In the genomic region with DNA sequence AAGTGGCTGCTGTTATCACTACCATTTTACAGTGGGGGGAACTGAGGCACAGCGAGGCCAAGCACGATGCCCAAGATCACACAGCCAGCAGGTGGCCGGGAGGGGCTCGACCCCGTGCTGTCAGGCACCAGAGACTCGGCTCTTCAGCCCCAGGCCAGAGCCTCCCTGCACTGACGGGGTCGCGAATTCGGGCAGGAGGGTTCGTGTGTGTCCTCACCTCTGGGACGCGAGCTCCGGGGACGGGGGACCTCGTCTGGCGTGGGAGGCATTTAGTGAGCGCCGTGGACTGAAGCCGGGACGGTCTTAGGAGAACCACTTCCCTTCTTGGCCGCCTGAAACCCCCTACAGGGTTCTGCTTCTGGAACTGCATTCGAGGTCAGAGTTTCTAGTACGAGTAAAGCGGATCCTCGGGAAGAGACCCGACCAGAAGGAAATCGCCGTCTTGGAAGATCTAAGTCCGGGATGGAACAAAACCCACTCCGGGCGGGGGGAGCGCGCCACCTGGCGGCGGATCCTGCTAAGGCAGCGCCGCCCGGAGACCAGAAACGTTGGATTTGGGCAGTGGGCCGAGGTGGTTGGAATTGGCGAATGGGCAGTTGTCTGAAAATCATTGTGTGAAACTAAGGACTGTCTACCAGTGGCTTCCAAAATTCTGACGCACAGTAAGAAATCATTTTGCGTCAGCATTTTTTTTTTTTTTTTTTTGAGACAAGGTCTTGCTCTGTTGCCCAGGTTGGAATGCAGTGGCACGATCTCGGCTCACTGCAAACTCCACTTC, we compare ENCODE assay signal across 8 cellular contexts. TPM values are rescaled to one million over a fixed set of nuclear protein-coding genes. Genes with fewer than 3 reads are reported as not detected.
DNase-seq lines count a peak whose midpoint lies in the region; ATAC-seq and TF ChIP-seq lines count a peak whose summit lies in the region.

No MANE protein-coding gene starts in this region.

- 0 out of 2 replicates have a peak, but pooled peaks cover 2% of the 10 kb centered on the region for H3K79me2 ChIP-seq in GM23338 (replicated peaks; ENCODE audit: insufficient read depth)

- H3K27me3 ChIP-seq in AG04450 (ENCODE audit: control insufficient read depth, insufficient read depth, low read length) (no peaks in the 10 kb centered on the region), GM23338 (ENCODE audit: insufficient read depth) (no peaks in the 10 kb centered on the region), lower lobe of right lung (ENCODE audit: low read depth) (no peaks in the 10 kb centered on the region)

- POLR2A ChIA-PET in AG04450 (lab: Yijun Ruan, JAX) = interaction anchor here (0.8 kb wide), 1 partner anchor 19 kb away, joined by 3 read pairs; no protein-coding TSS in a partner anchor
- POLR2A ChIA-PET in activated CD8-positive, alpha-beta T cell treated with anti-CD3 and anti-CD28 coated beads, Interleukin-2, amount 10 ng/mL, durations not matched to agents 7 days and 5 days (lab: Charles Lee) = no interaction called here

- H3K27ac Mint-ChIP-seq in GM23338 = peak overlapping the region; percentile 83
- no peak overlapping the region for H3K27ac Mint-ChIP-seq in activated CD8-positive, alpha-beta T cell treated with anti-CD3 and anti-CD28 coated beads, Interleukin-2, amount 10 ng/mL, durations not matched to agents 7 days and 5 days

- ATAC-seq in GM23338 (peak; percentile 68), lower lobe of right lung (peak; percentile 87 to 91), HG02571 (IDR thresholded peaks at IDR 0.05; ENCODE audit: unreplicated experiment) (no peak)
- peak; percentile 80 for ATAC-seq in activated CD8-positive, alpha-beta T cell treated with anti-CD3 and anti-CD28 coated beads, Interleukin-2, amount 10 ng/mL, durations not matched to agents 7 days and 5 days

- peaks cover 19% of the 10 kb centered on the region for H3K27me3 Mint-ChIP-seq in GM23338 (ENCODE audit: insufficient read depth, low read depth, poor library complexity)
- H3K27me3 Mint-ChIP-seq in activated CD8-positive, alpha-beta T cell treated with anti-CD3 and anti-CD28 coated beads, Interleukin-2, amount 10 ng/mL, durations not matched to agents 7 days and 5 days (ENCODE audit: low read depth) = peaks cover 3% of the 10 kb centered on the region

- H3K36me3 ChIP-seq in GM23338 (ENCODE audit: insufficient read depth) (peaks cover 13% of the 10 kb centered on the region; the same call in 1 of the 2 replicates), lower lobe of right lung (no peaks in the 10 kb centered on the region)

- CTCF ChIA-PET in AG04450 (lab: Charles Lee) = interaction anchor here (0.7 to 3.4 kb wide), 17 partner anchors 16 to 329 kb away, joined by 3 to 37 read pairs (median 5); a partner anchor contains a TSS
- CTCF ChIA-PET in activated CD8-positive, alpha-beta T cell treated with anti-CD3 and anti-CD28 coated beads, Interleukin-2, amount 10 ng/mL, durations not matched to agents 7 days and 5 days (lab: Charles Lee) = interaction anchor here (0.8 to 3.7 kb wide), 8 partner anchors 14 to 72 kb away, joined by 3 to 40 read pairs (median 4); a partner anchor contains a TSS

- H3F3A ChIP-seq in GM23338 (replicated peaks; ENCODE audit: low read depth) = peaks cover 21% of the 10 kb centered on the region; the same call in 1 of the 2 replicates

- H3K36me3 Mint-ChIP-seq in GM23338 (ENCODE audit: low read depth) = peaks cover 28% of the 10 kb centered on the region
- no peaks in the 10 kb centered on the region for H3K36me3 Mint-ChIP-seq in activated CD8-positive, alpha-beta T cell treated with anti-CD3 and anti-CD28 coated beads, Interleukin-2, amount 10 ng/mL, durations not matched to agents 7 days and 5 days (ENCODE audit: low read depth)

- peak overlapping the region; percentile 74 for H3K4me3 Mint-ChIP-seq in GM23338
- H3K4me3 Mint-ChIP-seq in activated CD8-positive, alpha-beta T cell treated with anti-CD3 and anti-CD28 coated beads, Interleukin-2, amount 10 ng/mL, durations not matched to agents 7 days and 5 days = peak overlapping the region; percentile 70

- peaks cover 4% of the 10 kb centered on the region; the same call in 1 of the 2 replicates for H4K20me1 ChIP-seq in GM23338 (replicated peaks; ENCODE audit: insufficient read depth)

- H3K27ac ChIP-seq in AG04450 (ENCODE audit: low read depth, low read length) (peak overlapping the region; percentile 83), GM23338 (ENCODE audit: low read depth) (peak overlapping the region; percentile 86), lower lobe of right lung (no peak overlapping the region)

- TF ChIP-seq CTCF in AG04450 (IDR thresholded peaks at IDR 0.05; ENCODE audit: low read depth, low read length) (peak; percentile 98), GM23338 (conservative IDR thresholded peaks at IDR 0.05; ENCODE audit: low read depth in 2 of 2) (peak; percentile 94 to 98), lower lobe of right lung (IDR thresholded peaks at IDR 0.05) (peak; percentile 95)

- DNase-seq in AG04450 (ENCODE audit: low read depth, low spot score) (no peak), GM23338 (ENCODE audit: low spot score) (peak; percentile 91), NCI-H526 treated with DMSO at 0.1 percent for 48 hours (lab: John Stamatoyannopoulos, UW) (peak; percentile 35), lower lobe of right lung (peak; percentile 83)
- DNase-seq in activated CD8-positive, alpha-beta T cell treated with anti-CD3 and anti-CD28 coated beads, Interleukin-2, amount 10 ng/mL, durations not matched to agents 7 days and 5 days = peak; percentile 66
- peak; percentile 57 for DNase-seq in effector CD8-positive, alpha-beta T cell (lab: John Stamatoyannopoulos, UW)
- peak; percentile 50 to 55 for DNase-seq in stimulated activated CD4-positive, alpha-beta T cell treated with anti-CD3 and anti-CD28 coated beads, Interleukin-4, amount 100 ng/mL, for 48 hours (ENCODE audit: low read depth in 2 of 2)

- peaks cover 12% of the 10 kb centered on the region for H3K9me3 ChIP-seq in AG04450 (ENCODE audit: control insufficient read depth, insufficient read depth, low read length)
- H3K9me3 ChIP-seq in lower lobe of right lung = peaks cover 10% of the 10 kb centered on the region

- peak overlapping the region; percentile 56 for H2AFZ ChIP-seq in GM23338

- H3K9me2 ChIP-seq in GM23338 (ENCODE audit: insufficient read depth) = no peaks in the 10 kb centered on the region

- peaks cover 23% of the 10 kb centered on the region; the same call in 2 of the 3 replicates for H3K4me1 Mint-ChIP-seq in GM23338
- H3K4me1 Mint-ChIP-seq in activated CD8-positive, alpha-beta T cell treated with anti-CD3 and anti-CD28 coated beads, Interleukin-2, amount 10 ng/mL, durations not matched to agents 7 days and 5 days (ENCODE audit: low read depth) = peaks cover 8% of the 10 kb centered on the region

- H3K9me3 Mint-ChIP-seq in GM23338 = peaks cover 5% of the 10 kb centered on the region
- no peaks in the 10 kb centered on the region for H3K9me3 Mint-ChIP-seq in activated CD8-positive, alpha-beta T cell treated with anti-CD3 and anti-CD28 coated beads, Interleukin-2, amount 10 ng/mL, durations not matched to agents 7 days and 5 days (ENCODE audit: insufficient read depth)

- intact Hi-C loops in lower lobe of right lung (cut with DNase I) = no loop called here

- H3K4me2 ChIP-seq in GM23338 = peak overlapping the region; percentile 77

- H3K4me3 ChIP-seq in AG04450 (ENCODE audit: low read depth, low read length) (peak overlapping the region; percentile 63), GM23338 (peak overlapping the region; percentile 56), lower lobe of right lung (peak overlapping the region; percentile 54)

- H3K4me1 ChIP-seq in GM23338 (ENCODE audit: insufficient read depth) (peaks cover 18% of the 10 kb centered on the region; the same call in 1 of the 2 replicates), lower lobe of right lung (peaks cover 9% of the 10 kb centered on the region)

TF ChIP-seq in GM23338, 12 proteins besides CTCF, POLR2A, EP300 and RAD21 (continues in another document):
- TF ChIP-seq NANOG (IDR thresholded peaks at IDR 0.05; ENCODE audit: borderline replicate concordance) = no peak
- no peak for TF ChIP-seq ZNF114 (CRISPR knock-in tag; IDR thresholded peaks at IDR 0.05)
- TF ChIP-seq POLR2AphosphoS5 (IDR thresholded peaks at IDR 0.05; ENCODE audit: low read depth) = peak; percentile 13; the same call in 1 of the 2 replicates

RNA-seq across cellular contexts. Expression of a gene that starts 21.2 kb away (rescaled TPM):
- polyA plus RNA-seq in AG04450 (2011; rRNA removed) (0.53 and 0.63 TPM in 2 replicates), GM23338 (2016; fragmentation: Nextera tagmentation; extraction: Ambion mirVana) (9.2 and 12.2 TPM in 2 replicates)
- polyA minus RNA-seq in AG04450 (2011; rRNA and poly(A)+ RNA removed) = 0.61 and 0.87 TPM in 2 replicates
- total RNA-seq in GM23338 (2014; rRNA removed; shearing (Covaris generic)) = 6.9 and 11.1 TPM in 2 replicates
- under 1 TPM; 0.44 to 0.45 TPM for total RNA-seq in activated CD8-positive, alpha-beta T cell treated with anti-CD3 and anti-CD28 coated beads, Interleukin-2, amount 10 ng/mL, durations not matched to agents 7 days and 5 days
- total RNA-seq in lower lobe of right lung = 1.4 TPM

RNA-seq across cellular contexts. Expression of a gene that starts 34.2 kb away (rescaled TPM):
- polyA plus RNA-seq in AG04450 (2011; rRNA removed) (227 and 341 TPM in 2 replicates), GM23338 (2016; fragmentation: Nextera tagmentation; extraction: Ambion mirVana) (25.1 and 27.9 TPM in 2 replicates)
- 291 and 415 TPM in 2 replicates for polyA minus RNA-seq in AG04450 (2011; rRNA and poly(A)+ RNA removed)
- 6.0 and 7.9 TPM in 2 replicates for total RNA-seq in GM23338 (2014; rRNA removed; shearing (Covaris generic))
- 100 to 1,000 TPM; 300 to 320 TPM for total RNA-seq in activated CD8-positive, alpha-beta T cell treated with anti-CD3 and anti-CD28 coated beads, Interleukin-2, amount 10 ng/mL, durations not matched to agents 7 days and 5 days
- total RNA-seq in lower lobe of right lung = 123 TPM

RNA-seq across cellular contexts. Expression of a gene that starts 35.4 kb away (rescaled TPM):
- polyA plus RNA-seq in AG04450 (2011; rRNA removed) = 18.8 and 22.4 TPM in 2 replicates
- polyA minus RNA-seq in AG04450 (2011; rRNA and poly(A)+ RNA removed) = 18.7 and 30.0 TPM in 2 replicates
- total RNA-seq in GM23338 (2014; rRNA removed; shearing (Covaris generic)) = 17.1 and 30.6 TPM in 2 replicates
- 16.6 and 21.9 TPM in 2 replicates for polyA plus RNA-seq in GM23338 (2016; fragmentation: Nextera tagmentation; extraction: Ambion mirVana)
- 100 to 1,000 TPM; 180 to 185 TPM for total RNA-seq in activated CD8-positive, alpha-beta T cell treated with anti-CD3 and anti-CD28 coated beads, Interleukin-2, amount 10 ng/mL, durations not matched to agents 7 days and 5 days
- total RNA-seq in lower lobe of right lung = 101 TPM

Comparison
In these comparisons a context has a peak if more than half of its experiments do, and no peak if none do; other contexts are left out.
1. RNA of a gene that starts 34.2 kb away (total RNA-seq): 300 to 320 TPM in activated CD8-positive, alpha-beta T cell treated with anti-CD3 and anti-CD28 coated beads, Interleukin-2, amount 10 ng/mL, durations not matched to agents 7 days and 5 days and 123 TPM in lower lobe of right lung (single experiment); 6.0 to 7.9 TPM in GM23338; every median in the first group is over 10 times any median in the second.
2. Peak in every context shown above with its lines, with median percentiles within 50 percentile points of each other: H3K4me3 ChIP-seq and CTCF ChIP-seq.